35 cellular contexts compared by ENCODE assay signal in the genomic region with DNA sequence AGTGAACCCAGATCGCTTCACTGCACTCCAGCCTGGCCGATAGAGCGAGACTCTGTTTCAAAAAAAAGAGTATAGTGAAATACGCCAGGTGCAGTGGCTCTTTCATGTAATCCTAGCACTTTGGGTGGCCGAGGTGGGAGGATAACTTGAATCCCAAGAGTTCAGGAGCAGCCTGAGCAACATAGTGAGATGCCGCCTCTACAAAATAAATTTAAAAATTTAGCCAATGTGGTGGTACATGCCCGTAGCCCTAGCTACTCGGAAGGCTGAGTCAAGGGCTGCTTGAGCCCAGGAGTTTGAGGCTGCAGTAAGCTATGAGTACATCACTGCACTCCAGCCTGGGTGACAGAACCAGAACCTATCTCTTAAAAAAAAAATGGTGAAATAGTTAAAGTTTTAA. TPM values are rescaled to one million over a fixed set of nuclear protein-coding genes. Genes with fewer than 3 reads are reported as not detected.
"Had no signal": no experiment of that assay in that cellular context is flagged by ENCODE, and none has a peak within 500 bp of the region (broad histone marks: within the 10 kb centered on the region; RNA-seq: fewer than 3 reads in every experiment).

No MANE protein-coding gene starts in this region.

- H3K4me3 Mint-ChIP-seq: activated B cell treated with CpG ODN at 0.5 μM for 24 hours; activated CD4-positive, alpha-beta memory T cell treated with anti-CD3 and anti-CD28 coated beads for 36 hours; activated CD4-positive, alpha-beta T cell treated with anti-CD3 and anti-CD28 coated beads, Interleukin-2, amount 10 ng/mL, durations not matched to agents 24 days and 14 days; activated CD8-positive, alpha-beta T cell treated with anti-CD3 and anti-CD28 coated beads for 36 hours; activated naive CD4-positive, alpha-beta T cell treated with anti-CD3 and anti-CD28 coated beads for 36 hours; activated naive CD8-positive, alpha-beta T cell treated with anti-CD3 and anti-CD28 coated beads for 36 hours; activated T-cell treated with anti-CD3 and anti-CD28 coated beads, Interleukin-2, amount 50 U/mL, for 4 hours; activated T-cell treated with anti-CD3 and anti-CD28 coated beads, Interleukin-2, amount 50 U/mL, for 72 hours; activated T-helper 1 cell treated with anti-CD3 and anti-CD28 coated beads, Interleukin-12 subunit alpha, Interleukin-12 subunit beta, Interleukin-2, Interleukin-4 antibody, amounts not matched to agents 30 ng/mL and 10 ng/mL and 1 ng/mL, durations not matched to agents 14 hours and 24 hours and 36 hours; activated T-helper 17 cell treated with anti-CD3 and anti-CD28 coated beads, Interleukin-2, amount 50 U/mL, for 72 hours; brain; central memory CD8-positive, alpha-beta T cell; T-cell; T-helper 2 cell treated with Interferon-gamma antibody and Interleukin-4, amounts not matched to agents 5 μg/mL and 100 μg/mL, for 36 hours had no signal

- H3K4me1 Mint-ChIP-seq: activated T-helper 17 cell treated with anti-CD3 and anti-CD28 coated beads, Interleukin-2, amount 50 U/mL, for 72 hours; brain had no signal

- H3K9me3 Mint-ChIP-seq: activated CD4-positive, alpha-beta memory T cell treated with anti-CD3 and anti-CD28 coated beads for 36 hours; activated CD4-positive, alpha-beta T cell treated with anti-CD3 and anti-CD28 coated beads, Interleukin-2, amount 10 ng/mL, durations not matched to agents 24 days and 14 days; activated CD8-positive, alpha-beta T cell treated with anti-CD3 and anti-CD28 coated beads for 36 hours; activated naive CD4-positive, alpha-beta T cell treated with anti-CD3 and anti-CD28 coated beads for 36 hours; activated naive CD4-positive, alpha-beta T cell treated with anti-CD3 and anti-CD28 coated beads, Interleukin-2, amount 50 U/mL, for 72 hours; activated naive CD8-positive, alpha-beta T cell treated with anti-CD3 and anti-CD28 coated beads for 36 hours; activated T-cell treated with anti-CD3 and anti-CD28 coated beads, Interleukin-2, amount 50 U/mL, for 4 hours; activated T-cell treated with anti-CD3 and anti-CD28 coated beads, Interleukin-2, amount 50 U/mL, for 72 hours; activated T-helper 1 cell treated with anti-CD3 and anti-CD28 coated beads, Interleukin-12 subunit alpha, Interleukin-12 subunit beta, Interleukin-2, Interleukin-4 antibody, amounts not matched to agents 30 ng/mL and 10 ng/mL and 1 ng/mL, durations not matched to agents 14 hours and 24 hours and 36 hours; activated T-helper 17 cell treated with anti-CD3 and anti-CD28 coated beads, Interleukin-2, amount 50 U/mL, for 72 hours; brain; central memory CD8-positive, alpha-beta T cell; T-cell; T-helper 2 cell treated with Interferon-gamma antibody and Interleukin-4, amounts not matched to agents 5 μg/mL and 100 μg/mL, for 36 hours had no signal

- H3K27ac Mint-ChIP-seq: activated B cell treated with CpG ODN at 0.5 μM for 24 hours; activated CD4-positive, alpha-beta memory T cell treated with anti-CD3 and anti-CD28 coated beads for 36 hours; activated CD4-positive, alpha-beta T cell treated with anti-CD3 and anti-CD28 coated beads, Interleukin-2, amount 10 ng/mL, durations not matched to agents 24 days and 14 days; activated CD8-positive, alpha-beta T cell treated with anti-CD3 and anti-CD28 coated beads for 36 hours; activated naive CD4-positive, alpha-beta T cell treated with anti-CD3 and anti-CD28 coated beads for 36 hours; activated naive CD8-positive, alpha-beta T cell treated with anti-CD3 and anti-CD28 coated beads for 36 hours; activated T-cell treated with anti-CD3 and anti-CD28 coated beads, Interleukin-2, amount 50 U/mL, for 72 hours; activated T-helper 1 cell treated with anti-CD3 and anti-CD28 coated beads, Interleukin-12 subunit alpha, Interleukin-12 subunit beta, Interleukin-2, Interleukin-4 antibody, amounts not matched to agents 30 ng/mL and 10 ng/mL and 1 ng/mL, durations not matched to agents 14 hours and 24 hours and 36 hours; activated T-helper 17 cell treated with anti-CD3 and anti-CD28 coated beads, Interleukin-2, amount 50 U/mL, for 72 hours; brain; T-cell; T-helper 2 cell treated with Interferon-gamma antibody and Interleukin-4, amounts not matched to agents 5 μg/mL and 100 μg/mL, for 36 hours had no signal

- H3K27ac ChIP-seq: adrenal gland, ascending aorta, cardiac muscle cell, VCaP had no signal

- DNase-seq: activated B cell treated with CpG ODN at 0.5 μM for 24 hours; activated CD4-positive, alpha-beta memory T cell treated with anti-CD3 and anti-CD28 coated beads for 36 hours; activated CD4-positive, alpha-beta T cell treated with anti-CD3 and anti-CD28 coated beads for 4 hours; activated CD4-positive, alpha-beta T cell treated with anti-CD3 and anti-CD28 coated beads, Interleukin-2, amount 10 ng/mL, durations not matched to agents 24 days and 14 days; activated CD4-positive, alpha-beta T cell treated with anti-CD3 and anti-CD28 coated beads, Interleukin-2, amount 50 U/mL, for 1 hour; activated CD4-positive, alpha-beta T cell treated with anti-CD3 and anti-CD28 coated beads, Interleukin-2, amount 50 U/mL, for 4 hours; activated CD4-positive, CD25-positive, alpha-beta regulatory T cell treated with anti-CD3 and anti-CD28 coated beads, Interleukin-2, amount 50 U/mL, for 72 hours; activated CD8-positive, alpha-beta memory T cell treated with anti-CD3 and anti-CD28 coated beads, Interleukin-2, amount 50 U/mL, for 4 hours; activated CD8-positive, alpha-beta T cell treated with anti-CD3 and anti-CD28 coated beads for 36 hours; activated effector memory CD4-positive, alpha-beta T cell treated with anti-CD3 and anti-CD28 coated beads, Interleukin-2, amount 50 U/mL, for 16 hours; activated gamma-delta T cell treated with Interleukin-2 at 50 U/mL for 16 hours; activated naive CD4-positive, alpha-beta T cell; activated naive CD4-positive, alpha-beta T cell treated with anti-CD3 and anti-CD28 coated beads for 36 hours; activated naive CD4-positive, alpha-beta T cell treated with anti-CD3 and anti-CD28 coated beads, Interleukin-2, amount 50 U/mL, for 16 hours; activated naive CD8-positive, alpha-beta T cell treated with anti-CD3 and anti-CD28 coated beads for 36 hours; activated T-cell treated with anti-CD3 and anti-CD28 coated beads for 4 hours; activated T-cell treated with anti-CD3 and anti-CD28 coated beads, Interleukin-2, amount 50 U/mL, for 1 hour; activated T-cell treated with anti-CD3 and anti-CD28 coated beads, Interleukin-2, amount 50 U/mL, for 4 hours; activated T-cell treated with anti-CD3 and anti-CD28 coated beads, Interleukin-2, amount 50 U/mL, for 72 hours; adrenal gland; amniotic stem cell; caudate nucleus; cerebellar nuclear complex; T-cell; T-helper 2 cell; T-helper 9 cell had no signal

- H3K4me3 ChIP-seq: adrenal gland, ascending aorta, cardiac muscle cell had no signal

- ATAC-seq: activated CD8-positive, alpha-beta T cell treated with anti-CD3 and anti-CD28 coated beads for 36 hours; activated naive CD4-positive, alpha-beta T cell treated with anti-CD3 and anti-CD28 coated beads, Interleukin-2, amount 50 U/mL, for 72 hours; activated T-cell treated with anti-CD3 and anti-CD28 coated beads, Interleukin-2, amount 50 U/mL, for 4 hours; activated T-cell treated with anti-CD3 and anti-CD28 coated beads, Interleukin-2, amount 50 U/mL, for 72 hours; activated T-helper 17 cell treated with anti-CD3 and anti-CD28 coated beads, Interleukin-2, amount 50 U/mL, for 72 hours; T-cell had no signal

- H3K9me3 ChIP-seq: adrenal gland, ascending aorta had no signal

- H3K4me1 ChIP-seq: adrenal gland, ascending aorta had no signal

- H3K27me3 Mint-ChIP-seq: activated B cell treated with CpG ODN at 0.5 μM for 24 hours; activated CD4-positive, alpha-beta memory T cell treated with anti-CD3 and anti-CD28 coated beads for 36 hours; activated CD4-positive, alpha-beta T cell treated with anti-CD3 and anti-CD28 coated beads, Interleukin-2, amount 10 ng/mL, durations not matched to agents 24 days and 14 days; activated CD8-positive, alpha-beta T cell treated with anti-CD3 and anti-CD28 coated beads for 36 hours; activated naive CD8-positive, alpha-beta T cell treated with anti-CD3 and anti-CD28 coated beads for 36 hours; activated T-helper 17 cell treated with anti-CD3 and anti-CD28 coated beads, Interleukin-2, amount 50 U/mL, for 72 hours; brain; central memory CD8-positive, alpha-beta T cell; T-cell had no signal

- H3K27me3 ChIP-seq: adrenal gland, ascending aorta, cardiac muscle cell had no signal

RNA-seq across cellular contexts. Expression of gene TMEM60, which starts 27.9 kb away (rescaled TPM):
- total RNA-seq: ascending aorta had no signal
